In the genomic region with DNA sequence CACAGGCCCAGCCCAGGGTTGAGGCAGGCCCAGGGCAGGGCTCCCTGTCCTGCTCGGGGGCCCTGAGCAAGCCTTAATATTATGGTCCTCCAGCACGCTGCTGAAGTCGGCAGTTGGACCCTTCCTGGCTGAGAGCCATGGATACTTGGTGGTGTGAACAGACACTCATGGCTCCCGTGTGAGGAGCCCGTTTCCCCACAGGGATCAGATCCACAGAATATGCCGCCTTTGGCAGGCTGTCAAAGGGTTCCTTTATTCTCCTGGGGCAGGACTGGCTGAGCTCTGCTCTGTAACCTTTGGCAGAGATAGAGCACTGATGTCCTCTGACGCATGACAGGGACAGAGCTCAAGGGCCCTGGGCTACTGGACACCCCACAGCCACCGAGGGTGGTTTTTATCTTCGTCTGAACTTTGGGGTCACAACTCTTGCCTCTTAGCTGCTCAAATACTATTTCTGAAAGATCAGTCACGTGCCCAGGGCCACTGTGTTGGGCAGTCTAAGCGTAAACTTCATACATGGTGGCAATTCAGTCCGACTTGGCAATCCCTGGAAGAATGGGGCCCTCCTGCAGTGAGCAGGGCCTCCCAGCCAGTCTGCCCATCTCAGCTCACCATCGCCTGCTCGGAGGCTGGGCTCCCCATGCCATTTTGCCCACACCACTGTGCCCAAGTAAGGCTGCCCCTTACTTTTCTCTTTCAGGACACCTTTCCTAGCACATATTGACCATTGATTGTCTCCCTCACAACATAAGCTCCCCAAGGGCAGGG, we compare ENCODE assay signal across 14 cellular contexts. TPM values are rescaled to one million over a fixed set of nuclear protein-coding genes. Genes with fewer than 3 reads are reported as not detected.
DNase-seq lines count a peak whose midpoint lies in the region; ATAC-seq and TF ChIP-seq lines count a peak whose summit lies in the region.
"Had no signal": no experiment of that assay in that cellular context is flagged by ENCODE, and none has a peak within 500 bp of the region (broad histone marks: within the 10 kb centered on the region; RNA-seq: fewer than 3 reads in every experiment).

No MANE protein-coding gene starts in this region.

- no peak overlapping the region for H3K4me3 ChIP-seq in heart left ventricle
- H3K4me3 ChIP-seq in psoas muscle, result no peak overlapping the region
- H3K4me3 ChIP-seq: GM12878, smooth muscle cell had no signal

- peaks cover 0 to 51% (median 33%) of the 10 kb centered on the region in 12 donors for H3K4me1 ChIP-seq in heart left ventricle
- H3K4me1 ChIP-seq in psoas muscle, result peaks cover 44% of the 10 kb centered on the region

- H3K9me3 ChIP-seq in heart left ventricle (no peaks in the 10 kb centered on the region), psoas muscle (no peaks in the 10 kb centered on the region)

- intact Hi-C loops in heart left ventricle (cut with DNase I) (no loop called here), psoas muscle (cut with DNase I) (no loop called here)

- ATAC-seq in heart left ventricle (peak; percentile 17 to 84 (median 68)), psoas muscle (peak in 3 of 4 donors; percentile 52 to 64 (median 64)), GM21723 (IDR thresholded peaks at IDR 0.05; ENCODE audit: unreplicated experiment) (no peak), HG03571 (IDR thresholded peaks at IDR 0.05; ENCODE audit: unreplicated experiment) (no peak)
- ATAC-seq: activated CD4-positive, CD25-positive, alpha-beta regulatory T cell treated with anti-CD3 and anti-CD28 coated beads, Interleukin-2, amount 50 U/mL, for 24 hours; GM12878 had no signal

- H3K36me3 ChIP-seq in heart left ventricle (peaks cover 0 to 41% (median 11%) of the 10 kb centered on the region in 9 donors), psoas muscle (ENCODE audit: insufficient read depth in 1 of 2, low read depth in 1 of 2) (peaks cover 3 to 35% of the 10 kb centered on the region in 2 donors)

- DNase-seq in COR-L47 (lab: John Stamatoyannopoulos, UW), result peak; percentile 68
- DNase-seq in NCI-H2171 treated with DMSO at 0.1 percent for 48 hours (lab: John Stamatoyannopoulos, UW), result peak; percentile 68
- peak in 4 of 5 donors; percentile 28 to 86 (median 50) for DNase-seq in heart left ventricle
- DNase-seq in psoas muscle, result peak; percentile 33 to 74
- no peak for DNase-seq in amniotic stem cell (lab: John Stamatoyannopoulos, UW)
- no peak for DNase-seq in NCI-H1417 treated with DMSO at 0.1 percent for 48 hours (lab: John Stamatoyannopoulos, UW)
- DNase-seq: activated naive CD4-positive, alpha-beta T cell treated with anti-CD3 and anti-CD28 coated beads, Interleukin-2, amount 50 U/mL, for 16 hours; effector CD8-positive, alpha-beta T cell; NCI-H524 had no signal

- H3K27ac ChIP-seq in heart left ventricle (peak overlapping the region in 11 of 12 donors; percentile 44 to 89 (median 57)), psoas muscle (peak overlapping the region; percentile 1)

- TF ChIP-seq CTCF in heart left ventricle (IDR thresholded peaks at IDR 0.05) (no peak), psoas muscle (IDR thresholded peaks at IDR 0.05) (no peak)

- H3K27me3 ChIP-seq in heart left ventricle (no peaks in the 10 kb centered on the region), psoas muscle (ENCODE audit: insufficient read depth in 3 of 3, low read length in 2 of 3) (no peaks in the 10 kb centered on the region)

- no peak for TF ChIP-seq POLR2A in heart left ventricle (IDR thresholded peaks at IDR 0.05)

- 46 to 59% (median 55%) methylated on average over 9 to 14 of the region's 14 CpGs for WGBS in heart left ventricle, 4 donors
- WGBS in psoas muscle, 3 donors, result 36 to 51% (median 40%) methylated on average over 14 of the region's 14 CpGs

RNA-seq across cellular contexts. Expression of a gene that starts 49.1 kb away (rescaled TPM):
- total RNA-seq in heart left ventricle (10 to 100 TPM in 8 of 9 donors, 1 to 10 TPM in 1; 9.7 to 13.3 (median 11.0) TPM), psoas muscle (10 to 100 TPM; 11.9 to 24.0 (median 14.8) TPM)
- polyA plus RNA-seq in heart left ventricle (10 to 100 TPM in 1 of 2 donors, 1 to 10 TPM in 1; 7.3 to 10.9 TPM), psoas muscle (10 to 100 TPM; 11.4 to 29.7 (median 19.5) TPM)

RNA-seq across cellular contexts. Expression of a gene that starts 49.3 kb away (rescaled TPM):
- total RNA-seq in heart left ventricle (10 to 100 TPM; 32.5 to 60.2 (median 43.1) TPM), psoas muscle (10 to 100 TPM; 32.7 to 55.7 (median 44.4) TPM)
- polyA plus RNA-seq in heart left ventricle (10 to 100 TPM in 1 of 2 donors, 1 to 10 TPM in 1; 9.1 to 41.3 TPM), psoas muscle (10 to 100 TPM; 14.0 to 29.9 (median 29.4) TPM)

Comparison
In these comparisons a context has a peak if more than half of its experiments do, and no peak if none do; other contexts are left out.
1. DNase-seq: peak in COR-L47 (single experiment), NCI-H2171 treated with DMSO at 0.1 percent for 48 hours (single experiment), heart left ventricle (4 of 5) and psoas muscle (2 of 2); none in amniotic stem cell (single experiment) and NCI-H1417 treated with DMSO at 0.1 percent for 48 hours (single experiment).
2. ATAC-seq: peak in heart left ventricle (4 of 4) and psoas muscle (3 of 4); none in GM21723 (single experiment) and HG03571 (single experiment).